1 cellular context compared by ENCODE assay signal in genomic region chr2:240060977-240061591, GRCh38.
TF ChIP-seq lines count a peak whose summit lies in the region.

No MANE protein-coding gene starts in this region.

TF ChIP-seq in GM12878, 131 proteins besides CTCF, POLR2A, EP300 and RAD21 (continued from another document):
- TF ChIP-seq PKNOX1 (IDR thresholded peaks at IDR 0.05) (peak; percentile 85), HDGF (IDR thresholded peaks at IDR 0.05) (no peak), PBX3 (IDR thresholded peaks at IDR 0.05; ENCODE audit: insufficient replicate concordance, low read depth, low read length) (peak; percentile 40), POLR2AphosphoS5 (IDR thresholded peaks at IDR 0.05; ENCODE audit: low read length) (no peak), FOXM1 (IDR thresholded peaks at IDR 0.05; ENCODE audit: low read depth, low read length) (no peak), RAD51 (IDR thresholded peaks at IDR 0.05) (no peak)
